ENCODE assay signal across 1 cellular context in genomic region chr2:177217247-177217843, GRCh38.
TF ChIP-seq lines count a peak whose summit lies in the region.

No MANE protein-coding gene starts in this region.

TF ChIP-seq in GM12878, 131 proteins besides CTCF, POLR2A, EP300 and RAD21:
- TF ChIP-seq POLR2AphosphoS5 (IDR thresholded peaks at IDR 0.05; ENCODE audit: low read length) (peak; percentile 71), STAT3 (IDR thresholded peaks at IDR 0.05; ENCODE audit: low read depth, low read length) (no peak), BACH1 (IDR thresholded peaks at IDR 0.05; ENCODE audit: borderline replicate concordance) (0 out of 2 replicates have a peak, but pooled peaks have one; percentile 45), CEBPB (IDR thresholded peaks at IDR 0.05; ENCODE audit: borderline replicate concordance in 1 of 2, low read depth in 2 of 2, low read length in 2 of 2) (no peak), MAX (IDR thresholded peaks at IDR 0.05; ENCODE audit: low read depth, low read length) (no peak)
TF ChIP-seq in GM12878: peak in this region for 2.
